1 cellular context compared by ENCODE assay signal in genomic region chr1:7704214-7705047, GRCh38.
TF ChIP-seq lines count a peak whose summit lies in the region.

No MANE protein-coding gene starts in this region.

TF ChIP-seq in HepG2, 621 proteins besides CTCF, POLR2A, EP300 and RAD21 (continued from another document and continues in another):
- TF ChIP-seq PREB (CRISPR knock-in tag; IDR thresholded peaks at IDR 0.05) (no peak), ZNF101 (CRISPR knock-in tag; IDR thresholded peaks at IDR 0.05; ENCODE audit: borderline replicate concordance, low read depth) (no peak), GFI1 (CRISPR knock-in tag; IDR thresholded peaks at IDR 0.05; ENCODE audit: borderline replicate concordance) (no peak), SRSF4 (IDR thresholded peaks at IDR 0.05; ENCODE audit: low read depth, low read length, poor library complexity, severe bottlenecking) (no peak), ZNF362 (CRISPR knock-in tag; IDR thresholded peaks at IDR 0.05; ENCODE audit: borderline replicate concordance) (no peak), ZNF761 (CRISPR knock-in tag; conservative IDR thresholded peaks at IDR 0.05) (no peak; the same call in 1 of the 2 replicates), RCOR2 (CRISPR knock-in tag; IDR thresholded peaks at IDR 0.05) (no peak), DZIP1 (CRISPR knock-in tag; IDR thresholded peaks at IDR 0.05) (no peak), NFYC (CRISPR knock-in tag; IDR thresholded peaks at IDR 0.05) (peak; percentile 87), JDP2 (CRISPR knock-in tag; IDR thresholded peaks at IDR 0.05; ENCODE audit: borderline replicate concordance) (no peak), RNF2 (conservative IDR thresholded peaks at IDR 0.05; ENCODE audit: low read depth) (no peak), SRSF1 (optimal IDR thresholded peaks at IDR 0.05; ENCODE audit: low read depth, low read length) (no peak), ZNF124 (CRISPR knock-in tag; IDR thresholded peaks at IDR 0.05) (no peak), ZBTB14 (CRISPR knock-in tag; IDR thresholded peaks at IDR 0.05) (peak; percentile 43; the same call in 1 of the 2 replicates), SMARCE1 (IDR thresholded peaks at IDR 0.05; ENCODE audit: borderline replicate concordance) (no peak), HNRNPLL (IDR thresholded peaks at IDR 0.05; ENCODE audit: low read depth, low read length, poor library complexity, severe bottlenecking) (peak; percentile 90), ZNF775 (CRISPR knock-in tag; IDR thresholded peaks at IDR 0.05; ENCODE audit: borderline replicate concordance) (no peak), TFDP2 (CRISPR knock-in tag; IDR thresholded peaks at IDR 0.05) (peak; percentile 83), ZBTB26 (CRISPR knock-in tag; IDR thresholded peaks at IDR 0.05; ENCODE audit: borderline replicate concordance) (no peak), FLYWCH1 (CRISPR knock-in tag; IDR thresholded peaks at IDR 0.05) (no peak), ATF4 (CRISPR knock-in tag; IDR thresholded peaks at IDR 0.05) (no peak), SP1 (IDR thresholded peaks at IDR 0.05) (no peak), SP1 (CRISPR knock-in tag; IDR thresholded peaks at IDR 0.05) (peak; percentile 72), SP2 (CRISPR knock-in tag; IDR thresholded peaks at IDR 0.05) (peak; percentile 82), ZNF513 (CRISPR knock-in tag; conservative IDR thresholded peaks at IDR 0.05) (no peak), ZBTB38 (CRISPR knock-in tag; IDR thresholded peaks at IDR 0.05) (no peak), ARNTL (CRISPR knock-in tag; IDR thresholded peaks at IDR 0.05) (no peak), PBX3 (CRISPR knock-in tag; IDR thresholded peaks at IDR 0.05; ENCODE audit: borderline replicate concordance) (no peak), ZNF331 (CRISPR knock-in tag; IDR thresholded peaks at IDR 0.05) (no peak), RBFOX2 (IDR thresholded peaks at IDR 0.05; ENCODE audit: low read depth, low read length) (peak; percentile 67), MIXL1 (CRISPR knock-in tag; IDR thresholded peaks at IDR 0.05) (no peak), RFXANK (CRISPR knock-in tag; IDR thresholded peaks at IDR 0.05) (peak; percentile 99), HNF4A (CRISPR knock-in tag; IDR thresholded peaks at IDR 0.05) (no peak), NFYB (CRISPR knock-in tag; IDR thresholded peaks at IDR 0.05) (peak; percentile 86), PAF1 (CRISPR knock-in tag; IDR thresholded peaks at IDR 0.05) (no peak), ZHX2 (IDR thresholded peaks at IDR 0.05; ENCODE audit: low read depth) (no peak), ZHX2 (CRISPR knock-in tag; IDR thresholded peaks at IDR 0.05; ENCODE audit: borderline replicate concordance) (no peak), SYNCRIP (IDR thresholded peaks at IDR 0.05; ENCODE audit: insufficient read depth, low read depth, low read length) (no peak), ZFY (CRISPR knock-in tag; IDR thresholded peaks at IDR 0.05) (no peak), ZNF839 (CRISPR knock-in tag; IDR thresholded peaks at IDR 0.05; ENCODE audit: borderline replicate concordance) (no peak), SUZ12 (IDR thresholded peaks at IDR 0.05; ENCODE audit: low read depth, low read length) (no peak), ZNF709 (CRISPR knock-in tag; IDR thresholded peaks at IDR 0.05) (no peak), SKI (IDR thresholded peaks at IDR 0.05; ENCODE audit: partially characterized antibody) (no peak)
